Comparison of ENCODE assay signal across 18 cellular contexts in the genomic region with DNA sequence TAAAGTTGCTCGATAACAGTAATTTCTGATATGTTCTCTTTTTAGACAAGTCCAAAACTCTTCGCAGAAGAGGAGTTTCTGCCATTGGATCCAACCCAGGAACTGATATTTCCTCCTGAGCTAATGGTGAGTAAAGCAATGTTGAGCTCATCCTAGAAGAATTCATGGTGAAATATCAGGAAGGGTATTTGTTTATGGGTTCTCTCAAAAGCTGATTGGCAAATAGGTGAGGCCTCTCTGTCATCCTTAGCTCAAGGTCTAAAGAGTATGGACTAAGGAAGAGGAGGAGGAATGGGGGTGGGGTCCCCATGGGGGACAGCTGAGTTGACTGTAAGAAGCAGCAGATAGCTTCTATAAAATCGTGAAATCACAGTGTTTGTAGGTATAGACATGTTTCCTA. TPM values are rescaled to one million over a fixed set of nuclear protein-coding genes. Genes with fewer than 3 reads are reported as not detected.
DNase-seq lines count a peak whose midpoint lies in the region; ATAC-seq, FAIRE-seq and TF ChIP-seq lines count a peak whose summit lies in the region.
"Had no signal": no experiment of that assay in that cellular context is flagged by ENCODE, and none has a peak within 500 bp of the region (broad histone marks: within the 10 kb centered on the region; RNA-seq: fewer than 3 reads in every experiment).

No MANE protein-coding gene starts in this region.

- peak; percentile 96 for FAIRE-seq in keratinocyte (lab: Jason Lieb, UNC)
- FAIRE-seq: endometrium, GM18507 had no signal

- peak; percentile 74 for DNase-seq in AG10803 (ENCODE audit: low read depth)
- peak; percentile 74 for DNase-seq in NCI-H226
- DNase-seq in brain microvascular endothelial cell: peak; percentile 31
- peak; percentile 42 for DNase-seq in keratinocyte (ENCODE audit: low read depth, low spot score)
- no peak for DNase-seq in NCI-H748 treated with DMSO at 0.1 percent for 48 hours (lab: John Stamatoyannopoulos, UW)
- DNase-seq in left lung: no peak
- DNase-seq in stimulated activated naive CD4-positive, alpha-beta T cell treated with Interleukin-2 at 50 U/mL for 16 hours (lab: John Stamatoyannopoulos, UW): no peak
- DNase-seq: activated B cell treated with CpG ODN at 0.5 μM for 24 hours; activated T-cell treated with anti-CD3 and anti-CD28 coated beads, Interleukin-2, amount 50 U/mL, for 4 hours; H9; NCI-H1105; NCI-H510A treated with DMSO at 0.1 percent for 48 hours; stimulated activated CD4-positive, alpha-beta T cell treated with anti-CD3 and anti-CD28 coated beads, Interleukin-1b, Interleukin-23, amount 100 ng/mL, for 48 hours had no signal

- peak overlapping the region; percentile 75 for H2AFZ ChIP-seq in keratinocyte (ENCODE audit: control insufficient read depth, low read length)

- peaks cover 31% of the 10 kb centered on the region for H3K4me1 ChIP-seq in keratinocyte (ENCODE audit: control insufficient read depth, extremely low read depth, insufficient read depth, low read length)
- H3K4me1 ChIP-seq in left lung: no peaks in the 10 kb centered on the region
- H3K4me1 ChIP-seq: ascending aorta had no signal

- TF ChIP-seq CTCF in AG10803 (conservative IDR thresholded peaks at IDR 0.05; ENCODE audit: low read length): no peak
- TF ChIP-seq CTCF in brain microvascular endothelial cell (IDR thresholded peaks at IDR 0.05; ENCODE audit: low read depth, low read length, missing control alignments): no peak
- no peak for TF ChIP-seq CTCF in keratinocyte (optimal IDR thresholded peaks at IDR 0.05 in 1 of 3, IDR thresholded peaks at IDR 0.05 in 1 of 3, conservative IDR thresholded peaks at IDR 0.05 in 1 of 3; ENCODE audit: extremely low read depth in 1 of 3, insufficient read depth in 2 of 3, low read length in 3 of 3)
- no peak for TF ChIP-seq CTCF in left lung (IDR thresholded peaks at IDR 0.05)

- H3K4me3 ChIP-seq in AG10803 (ENCODE audit: low read length): no peak overlapping the region
- H3K4me3 ChIP-seq in brain microvascular endothelial cell (ENCODE audit: low read depth, low read length): no peak overlapping the region
- peak overlapping the region in 2 of 3 experiments; percentile 30 to 35 for H3K4me3 ChIP-seq in keratinocyte (ENCODE audit: control insufficient read depth in 2 of 3, extremely low read depth in 1 of 3, insufficient read depth in 2 of 3, low read depth in 1 of 3, low read length in 3 of 3)
- H3K4me3 ChIP-seq in left lung: no peak overlapping the region
- H3K4me3 ChIP-seq: ascending aorta had no signal

- dilution Hi-C loops in keratinocyte (cut with MboI; ENCODE audit: extremely low pct_ligation_motif_present, low sequenced_read_pairs): no loop called here

- H3K27ac ChIP-seq in brain microvascular endothelial cell: peak overlapping the region; percentile 65
- H3K27ac ChIP-seq in keratinocyte (ENCODE audit: control insufficient read depth, insufficient read depth, low read length): peak overlapping the region; percentile 72
- no peak overlapping the region for H3K27ac ChIP-seq in left lung
- H3K27ac ChIP-seq: ascending aorta had no signal

- no peaks in the 10 kb centered on the region for H3K79me2 ChIP-seq in keratinocyte (ENCODE audit: control insufficient read depth, insufficient read depth, low read length)

- ATAC-seq in HG03159 (IDR thresholded peaks at IDR 0.05; ENCODE audit: unreplicated experiment): no peak
- no peak for ATAC-seq in left lung
- ATAC-seq: activated T-cell treated with anti-CD3 and anti-CD28 coated beads, Interleukin-2, amount 50 U/mL, for 4 hours had no signal

- H4K20me1 ChIP-seq in keratinocyte (ENCODE audit: control insufficient read depth, extremely low read depth, insufficient read depth, low read length): no peaks in the 10 kb centered on the region

- H3K36me3 ChIP-seq in brain microvascular endothelial cell (replicated peaks) (no peaks in the 10 kb centered on the region), keratinocyte (ENCODE audit: control insufficient read depth in 2 of 2, extremely low read depth in 1 of 2, insufficient read depth in 2 of 2, low read length in 2 of 2) (no peaks in the 10 kb centered on the region), left lung (no peaks in the 10 kb centered on the region)

- no peaks in the 10 kb centered on the region for H3K9me1 ChIP-seq in keratinocyte (ENCODE audit: control insufficient read depth, extremely low read depth, insufficient read depth, low read length)

- intact Hi-C loops in left lung (cut with DNase I): no loop called here

- peak overlapping the region; percentile 29 for H3K9ac ChIP-seq in keratinocyte (ENCODE audit: control insufficient read depth, extremely low read depth, insufficient read depth, low read length)

- no peaks in the 10 kb centered on the region for H3K9me3 ChIP-seq in keratinocyte (ENCODE audit: control insufficient read depth, low read depth, low read length)
- no peaks in the 10 kb centered on the region for H3K9me3 ChIP-seq in left lung
- H3K9me3 ChIP-seq: ascending aorta had no signal

- in situ Hi-C loops in brain microvascular endothelial cell (cut with HindIII; ENCODE audit: low pct_ligation_motif_present, low sequenced_read_pairs): no loop called here

- H3K27me3 ChIP-seq in brain microvascular endothelial cell (replicated peaks): no peaks in the 10 kb centered on the region
- no peaks in the 10 kb centered on the region for H3K27me3 ChIP-seq in keratinocyte (ENCODE audit: control insufficient read depth, extremely low read depth, insufficient read depth, low read length)
- H3K27me3 ChIP-seq in left lung: no peaks in the 10 kb centered on the region
- H3K27me3 ChIP-seq: ascending aorta had no signal

- peak overlapping the region; percentile 77 for H3K4me2 ChIP-seq in keratinocyte (ENCODE audit: control insufficient read depth, extremely low read depth, insufficient read depth, low read depth, low read length)

RNA-seq across cellular contexts. Expression of a gene that starts 18.2 kb away (rescaled TPM):
- 8.3 to 13.1 TPM (median 12.2 TPM) in 3 replicates for polyA plus RNA-seq in keratinocyte
- 0.61 TPM for polyA plus RNA-seq in keratinocyte (2011; ENCODE audit: low read depth)
- 7.8 and 11.3 TPM in 2 replicates for polyA plus RNA-seq in keratinocyte (2011; cell fraction: cytosol; rRNA removed)
- 7.5 and 7.9 TPM in 2 replicates for polyA plus RNA-seq in keratinocyte (2011; cell fraction: nucleus; rRNA removed)
- 0.97 and 10.1 TPM in 2 replicates for polyA plus RNA-seq in keratinocyte (2012; ENCODE audit: low replicate concordance)
- polyA minus RNA-seq in keratinocyte: 10.3 to 18.9 TPM (median 14.3 TPM) in 3 replicates
- polyA minus RNA-seq in keratinocyte (2011; cell fraction: cytosol; rRNA and poly(A)+ RNA removed): 10.9 TPM
- 10.3 and 11.9 TPM in 2 replicates for polyA minus RNA-seq in keratinocyte (2011; cell fraction: nucleus; rRNA and poly(A)+ RNA removed)
- 10 to 100 TPM; 29.4 to 32.4 TPM for total RNA-seq in left lung
- total RNA-seq: HT-29 had no signal

Comparison
In these comparisons a context has a peak if more than half of its experiments do, and no peak if none do; other contexts are left out.
1. DNase-seq: peak in AG10803 (single experiment), NCI-H226 (single experiment), brain microvascular endothelial cell (single experiment) and keratinocyte (single experiment); none in NCI-H748 treated with DMSO at 0.1 percent for 48 hours (single experiment), left lung (0 of 2) and stimulated activated naive CD4-positive, alpha-beta T cell treated with Interleukin-2 at 50 U/mL for 16 hours (single experiment).
2. H3K4me3 ChIP-seq: peak in keratinocyte (2 of 3); none in AG10803 (single experiment), brain microvascular endothelial cell (single experiment) and left lung (0 of 2).
3. H3K27ac ChIP-seq: peak in brain microvascular endothelial cell (single experiment) and keratinocyte (single experiment); none in left lung (0 of 2).